ENCODE assay signal across 8 cellular contexts in the genomic region with DNA sequence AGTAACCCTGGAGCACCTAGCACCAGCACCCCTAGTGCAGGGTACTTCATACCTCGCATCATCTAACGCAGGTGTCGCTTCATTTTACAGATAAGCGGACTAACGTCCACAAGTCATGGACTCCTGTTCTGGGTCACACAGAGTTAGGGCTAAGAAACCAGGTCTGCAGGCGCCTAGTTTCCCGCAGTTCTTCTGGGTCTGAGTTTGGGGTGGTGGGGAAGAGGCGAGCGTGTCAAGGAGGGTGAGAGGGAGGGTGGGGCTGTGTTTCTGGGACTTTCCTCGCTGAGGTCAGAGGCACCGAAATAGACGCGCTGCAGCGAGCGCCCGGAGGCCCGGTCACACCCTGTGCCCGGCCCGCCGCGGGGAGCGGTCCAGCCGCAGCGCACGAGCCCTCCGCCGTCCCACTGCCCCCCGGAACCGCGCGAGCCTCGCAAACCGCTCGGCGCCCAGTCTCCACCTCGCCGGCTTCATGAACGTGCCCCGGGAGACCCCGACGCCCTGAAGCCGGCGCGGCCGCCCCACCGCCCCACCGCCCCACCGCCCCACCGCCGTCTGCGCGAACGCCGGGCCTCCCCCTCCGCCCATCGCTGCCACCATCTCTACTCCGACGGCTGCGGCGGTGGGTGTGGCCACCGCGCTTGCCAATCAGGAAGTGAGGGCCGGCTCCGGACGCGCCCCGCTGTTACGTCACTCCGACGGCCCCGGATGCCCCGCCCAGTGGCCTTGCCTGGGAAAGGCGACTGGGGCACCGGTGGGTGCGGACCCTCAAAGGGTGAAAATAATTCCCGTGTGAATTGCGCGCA. TPM values are rescaled to one million over a fixed set of nuclear protein-coding genes. Genes with fewer than 3 reads are reported as not detected.
DNase-seq lines count a peak whose midpoint lies in the region; ATAC-seq and TF ChIP-seq lines count a peak whose summit lies in the region.

No MANE protein-coding gene starts in this region.

- TF ChIP-seq CTCF in Peyer's patch (IDR thresholded peaks at IDR 0.05), result peak in 1 of 6 experiments; percentile 18
- no peak for TF ChIP-seq CTCF in fibroblast of mammary gland (conservative IDR thresholded peaks at IDR 0.05; ENCODE audit: control insufficient read depth, insufficient read depth, low read depth, low read length)

- no peaks in the 10 kb centered on the region for H3K27me3 Mint-ChIP-seq in activated T-helper 17 cell treated with anti-CD3 and anti-CD28 coated beads, Interleukin-2, amount 50 U/mL, for 72 hours
- no peaks in the 10 kb centered on the region for H3K27me3 Mint-ChIP-seq in naive thymus-derived CD8-positive, alpha-beta T cell
- no peaks in the 10 kb centered on the region for H3K27me3 Mint-ChIP-seq in stimulated activated naive B cell treated with anti-CD40 and anti-IgM and Interleukin-4, amounts not matched to agents 10 μg/mL and 1 μg/mL and 100 μg/mL, for 72 hours

- H3K9me3 ChIP-seq in Peyer's patch, result no peaks in the 10 kb centered on the region

- no peaks in the 10 kb centered on the region for H3K36me3 ChIP-seq in Peyer's patch

- peak; percentile 59 for ATAC-seq in GM21423 (IDR thresholded peaks at IDR 0.05; ENCODE audit: unreplicated experiment)
- ATAC-seq in activated T-helper 17 cell treated with anti-CD3 and anti-CD28 coated beads, Interleukin-2, amount 50 U/mL, for 72 hours (replicated peaks), result peak; percentile 82
- ATAC-seq in naive thymus-derived CD8-positive, alpha-beta T cell, result peak; percentile 70 to 74
- ATAC-seq in stimulated activated naive B cell treated with anti-CD40 and anti-IgM and Interleukin-4, amounts not matched to agents 10 μg/mL and 1 μg/mL and 100 μg/mL, for 72 hours (replicated peaks), result peak; percentile 78 to 81

- H3K4me3 ChIP-seq in Peyer's patch, result peak overlapping the region; percentile 50 to 94 (median 72)
- peak overlapping the region; percentile 41 for H3K4me3 ChIP-seq in fibroblast of mammary gland (ENCODE audit: control insufficient read depth, low read depth, low read length)

- no peaks in the 10 kb centered on the region for H3K36me3 Mint-ChIP-seq in activated T-helper 17 cell treated with anti-CD3 and anti-CD28 coated beads, Interleukin-2, amount 50 U/mL, for 72 hours (ENCODE audit: low read depth)
- peaks cover 0 to 3% (median 0%) of the 10 kb centered on the region in 3 donors for H3K36me3 Mint-ChIP-seq in naive thymus-derived CD8-positive, alpha-beta T cell
- H3K36me3 Mint-ChIP-seq in stimulated activated naive B cell treated with anti-CD40 and anti-IgM and Interleukin-4, amounts not matched to agents 10 μg/mL and 1 μg/mL and 100 μg/mL, for 72 hours, result no peaks in the 10 kb centered on the region

- DNase-seq in DMS 273 (lab: John Stamatoyannopoulos, UW; ENCODE audit: unreplicated experiment), result peak; percentile 93
- DNase-seq in HuH-7.5 (ENCODE audit: low spot score), result peak; percentile 80
- peak; percentile 93 to 98 (median 97) for DNase-seq in Peyer's patch
- DNase-seq in fibroblast of mammary gland (ENCODE audit: low read depth), result peak; percentile 76
- peak; percentile 75 to 92 (median 80) for DNase-seq in naive thymus-derived CD8-positive, alpha-beta T cell
- peak; percentile 87 for DNase-seq in stimulated activated naive B cell treated with anti-CD40 and anti-IgM and Interleukin-4, amounts not matched to agents 10 μg/mL and 1 μg/mL and 100 μg/mL, for 72 hours

- H3K27ac Mint-ChIP-seq in activated T-helper 17 cell treated with anti-CD3 and anti-CD28 coated beads, Interleukin-2, amount 50 U/mL, for 72 hours, result peak overlapping the region; percentile 83
- peak overlapping the region; percentile 95 to 100 (median 98) for H3K27ac Mint-ChIP-seq in naive thymus-derived CD8-positive, alpha-beta T cell
- peak overlapping the region; percentile 99 for H3K27ac Mint-ChIP-seq in stimulated activated naive B cell treated with anti-CD40 and anti-IgM and Interleukin-4, amounts not matched to agents 10 μg/mL and 1 μg/mL and 100 μg/mL, for 72 hours

- H3K4me1 ChIP-seq in Peyer's patch, result peaks cover 4 to 17% (median 6%) of the 10 kb centered on the region in 4 donors

- peak overlapping the region; percentile 80 for H3K4me3 Mint-ChIP-seq in activated T-helper 17 cell treated with anti-CD3 and anti-CD28 coated beads, Interleukin-2, amount 50 U/mL, for 72 hours
- peak overlapping the region; percentile 78 to 98 (median 92) for H3K4me3 Mint-ChIP-seq in naive thymus-derived CD8-positive, alpha-beta T cell
- H3K4me3 Mint-ChIP-seq in stimulated activated naive B cell treated with anti-CD40 and anti-IgM and Interleukin-4, amounts not matched to agents 10 μg/mL and 1 μg/mL and 100 μg/mL, for 72 hours, result peak overlapping the region; percentile 89 to 93

- peaks cover 48% of the 10 kb centered on the region for H3K4me1 Mint-ChIP-seq in activated T-helper 17 cell treated with anti-CD3 and anti-CD28 coated beads, Interleukin-2, amount 50 U/mL, for 72 hours
- H3K4me1 Mint-ChIP-seq in naive thymus-derived CD8-positive, alpha-beta T cell, result peaks cover 42 to 64% (median 49%) of the 10 kb centered on the region in 4 donors
- peaks cover 55 to 74% of the 10 kb centered on the region in 2 donors for H3K4me1 Mint-ChIP-seq in stimulated activated naive B cell treated with anti-CD40 and anti-IgM and Interleukin-4, amounts not matched to agents 10 μg/mL and 1 μg/mL and 100 μg/mL, for 72 hours

- no peaks in the 10 kb centered on the region for H3K27me3 ChIP-seq in Peyer's patch

- POLR2A ChIA-PET in naive thymus-derived CD8-positive, alpha-beta T cell (lab: Charles Lee), result interaction anchor here (0.8 to 8.4 kb wide), 11 partner anchors 9 to 360 kb away, joined by 3 to 263 read pairs (median 3); a partner anchor contains a TSS

- peak in 1 of 2 donors; percentile 20 for TF ChIP-seq POLR2A in Peyer's patch (IDR thresholded peaks at IDR 0.05)

- peak overlapping the region; percentile 89 to 99 (median 94) for H3K27ac ChIP-seq in Peyer's patch

- H3K9me3 Mint-ChIP-seq in activated T-helper 17 cell treated with anti-CD3 and anti-CD28 coated beads, Interleukin-2, amount 50 U/mL, for 72 hours, result no peaks in the 10 kb centered on the region
- no peaks in the 10 kb centered on the region for H3K9me3 Mint-ChIP-seq in naive thymus-derived CD8-positive, alpha-beta T cell
- H3K9me3 Mint-ChIP-seq in stimulated activated naive B cell treated with anti-CD40 and anti-IgM and Interleukin-4, amounts not matched to agents 10 μg/mL and 1 μg/mL and 100 μg/mL, for 72 hours, result no peaks in the 10 kb centered on the region

RNA-seq across cellular contexts. Expression of a gene that starts 12.3 kb away (rescaled TPM):
- 10 to 100 TPM; 17.8 to 28.5 (median 20.7) TPM for total RNA-seq in Peyer's patch
- 10 to 100 TPM; 32.3 to 43.7 TPM for total RNA-seq in activated T-helper 17 cell treated with anti-CD3 and anti-CD28 coated beads, Interleukin-2, amount 50 U/mL, for 72 hours
- 10 to 100 TPM; 23.3 to 24.5 TPM for total RNA-seq in naive thymus-derived CD8-positive, alpha-beta T cell
- 100 to 1,000 TPM; 145 to 171 (median 146) TPM for polyA plus RNA-seq in naive thymus-derived CD8-positive, alpha-beta T cell

RNA-seq across cellular contexts. Expression of a gene that starts 24.7 kb away (rescaled TPM):
- 10 to 100 TPM in 1 of 4 donors, 1 to 10 TPM in 3; 1.1 to 38.8 (median 4.7) TPM for total RNA-seq in Peyer's patch
- 1 to 10 TPM in 1 of 2 donors, not detected in 1; 1.2 TPM for total RNA-seq in activated T-helper 17 cell treated with anti-CD3 and anti-CD28 coated beads, Interleukin-2, amount 50 U/mL, for 72 hours
- total RNA-seq in naive thymus-derived CD8-positive, alpha-beta T cell, result 1 to 10 TPM; 2.0 to 2.3 TPM
- 10 to 100 TPM in 1 of 3 donors, 1 to 10 TPM in 2; 1.8 to 69.5 (median 3.3) TPM for polyA plus RNA-seq in naive thymus-derived CD8-positive, alpha-beta T cell

RNA-seq across cellular contexts. Expression of a gene that starts 55.8 kb away (rescaled TPM):
- total RNA-seq in Peyer's patch, result 10 to 100 TPM in 3 of 4 donors, 1 to 10 TPM in 1; 7.0 to 21.5 (median 12.0) TPM
- total RNA-seq in activated T-helper 17 cell treated with anti-CD3 and anti-CD28 coated beads, Interleukin-2, amount 50 U/mL, for 72 hours, result 10 to 100 TPM; 13.3 to 22.3 TPM
- 10 to 100 TPM; 19.6 to 24.7 TPM for total RNA-seq in naive thymus-derived CD8-positive, alpha-beta T cell
- polyA plus RNA-seq in naive thymus-derived CD8-positive, alpha-beta T cell, result 1 to 10 TPM in 2 of 3 donors, under 1 TPM in 1; 0.57 to 2.4 (median 1.0) TPM

Comparison
In these comparisons a context has a peak if more than half of its experiments do, and no peak if none do; other contexts are left out.
1. Peak in every context shown above with its lines: DNase-seq, ATAC-seq, H3K4me3 ChIP-seq and H3K27ac ChIP-seq.